12 cellular contexts compared by ENCODE assay signal in the genomic region with DNA sequence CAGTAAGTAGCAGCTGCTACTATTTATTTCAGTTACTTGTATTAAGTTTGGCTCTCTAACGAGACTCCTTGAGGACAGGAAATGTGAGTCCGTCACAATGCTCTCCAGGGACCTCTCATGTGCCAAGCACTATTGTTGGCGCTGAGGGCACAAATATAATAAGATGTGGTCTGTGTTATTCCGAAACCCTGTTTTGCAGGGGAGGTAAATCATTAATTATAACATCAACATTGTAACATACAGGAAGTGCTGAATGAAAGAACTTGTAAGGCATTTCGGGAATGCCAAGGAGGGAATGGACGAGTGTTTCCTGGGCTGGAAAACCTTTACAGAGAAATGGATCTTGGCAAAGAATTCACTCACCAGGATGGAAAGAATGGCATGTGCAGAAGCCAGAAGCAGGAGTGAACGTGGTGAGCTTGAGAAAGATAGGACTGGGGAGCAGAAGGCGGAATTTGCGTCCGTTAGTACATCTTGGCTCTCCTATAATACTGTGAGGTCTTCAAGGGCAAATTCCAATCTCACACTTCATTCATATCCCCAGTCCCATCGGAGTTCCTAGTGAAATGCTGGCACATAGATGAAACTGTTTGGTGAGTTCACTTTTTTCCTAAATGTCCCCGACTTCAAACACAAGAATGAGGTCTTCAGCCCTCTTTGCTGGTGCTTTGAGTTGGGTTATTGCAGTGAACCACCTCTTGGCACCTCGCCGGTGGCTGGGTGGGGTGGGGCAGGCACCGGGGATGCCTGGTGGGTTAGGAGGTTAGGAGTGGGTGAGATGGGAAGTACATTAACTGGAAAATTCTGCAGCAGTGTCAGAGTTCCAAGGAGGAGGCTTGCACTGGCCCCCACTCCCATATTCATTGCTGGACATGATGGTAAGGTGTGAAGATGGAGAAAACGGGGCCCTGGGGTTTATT. TPM values are rescaled to one million over a fixed set of nuclear protein-coding genes. Genes with fewer than 3 reads are reported as not detected.
A peak's percentile ranks its signal among the peaks of the same experiment; 100 is the strongest.
DNase-seq lines count a peak whose midpoint lies in the region; ATAC-seq, FAIRE-seq and TF ChIP-seq lines count a peak whose summit lies in the region.
"Had no signal": no experiment of that assay in that cellular context is flagged by ENCODE, and none has a peak within 500 bp of the region (broad histone marks: within the 10 kb centered on the region; RNA-seq: fewer than 3 reads in every experiment).

No MANE protein-coding gene starts in this region.

- no peaks in the 10 kb centered on the region for H3K27me3 Mint-ChIP-seq in astrocyte (ENCODE audit: low read depth, unreplicated experiment)

- H3K27me3 ChIP-seq in astrocyte (ENCODE audit: insufficient read depth, low read length) (no peaks in the 10 kb centered on the region), stomach (no peaks in the 10 kb centered on the region)

- intact Hi-C loops in stomach (cut with DNase I; ENCODE audit: low total_unique reads) = no loop called here

- TF ChIP-seq CTCF in astrocyte (IDR thresholded peaks at IDR 0.05; ENCODE audit: insufficient read depth, low read depth, low read length) = no peak
- TF ChIP-seq CTCF in stomach (IDR thresholded peaks at IDR 0.05) = no peak

- peaks cover 31% of the 10 kb centered on the region for H3K36me3 Mint-ChIP-seq in astrocyte (ENCODE audit: low read depth, unreplicated experiment)

- H4K20me1 ChIP-seq in astrocyte (ENCODE audit: insufficient read depth, low read length) = no peaks in the 10 kb centered on the region

- peaks cover 23% of the 10 kb centered on the region for H3K4me1 Mint-ChIP-seq in astrocyte (ENCODE audit: low read depth, unreplicated experiment)

- H3K27ac Mint-ChIP-seq in astrocyte (ENCODE audit: unreplicated experiment) = peak overlapping the region; percentile 55

- peak; percentile 64 for FAIRE-seq in astrocyte (lab: Jason Lieb, UNC)
- FAIRE-seq: GM18507 had no signal

- H3K4me3 ChIP-seq in astrocyte (ENCODE audit: insufficient read depth, low read depth, low read length) (no peak overlapping the region), stomach (no peak overlapping the region)

- no peaks in the 10 kb centered on the region for H3K79me2 ChIP-seq in astrocyte (ENCODE audit: insufficient read depth, low read length)

- no peak for TF ChIP-seq POLR2A in stomach (IDR thresholded peaks at IDR 0.05)

- TF ChIP-seq EP300 in stomach (IDR thresholded peaks at IDR 0.05) = no peak

- H3K27ac ChIP-seq in astrocyte (ENCODE audit: low read depth, low read length) = no peak overlapping the region
- peak overlapping the region; percentile 1 to 75 (median 48) for H3K27ac ChIP-seq in stomach

- 28 to 45% (median 36%) methylated on average over 16 of the region's 16 CpGs for WGBS in stomach, 5 donors

- no peaks in the 10 kb centered on the region for H3K9me3 Mint-ChIP-seq in astrocyte (ENCODE audit: unreplicated experiment)
- H3K9me3 Mint-ChIP-seq: mesothelial cell of epicardium had no signal

- no peak overlapping the region for H2AFZ ChIP-seq in astrocyte (ENCODE audit: low read depth, low read length)

- H3K4me1 ChIP-seq in astrocyte (ENCODE audit: insufficient read depth, low read length) (peaks cover 23% of the 10 kb centered on the region), stomach (peaks cover 14 to 28% (median 24%) of the 10 kb centered on the region in 4 donors)

- peak overlapping the region; percentile 12 for H3K9ac ChIP-seq in astrocyte (ENCODE audit: low read length)

- H3K4me2 ChIP-seq in astrocyte (ENCODE audit: low read length) = peak overlapping the region; percentile 69

- ATAC-seq in HG02610 (IDR thresholded peaks at IDR 0.05; ENCODE audit: unreplicated experiment) = no peak
- no peak for ATAC-seq in GM21515 (IDR thresholded peaks at IDR 0.05; ENCODE audit: unreplicated experiment)
- no peak for ATAC-seq in GM19463 (IDR thresholded peaks at IDR 0.05; ENCODE audit: unreplicated experiment)

- H3K9me3 ChIP-seq in astrocyte (ENCODE audit: insufficient read depth, low read depth, low read length) (no peaks in the 10 kb centered on the region), stomach (no peaks in the 10 kb centered on the region)

- DNase-seq in NCI-H2029 (lab: John Stamatoyannopoulos, UW) (peak; percentile 8), NCI-H2029 treated with DMSO at 0.1 percent for 48 hours (lab: John Stamatoyannopoulos, UW) (no peak), astrocyte (ENCODE audit: low read depth) (peak; percentile 84), iris pigment epithelial cell (ENCODE audit: low read depth) (peak; percentile 59), stomach (peak; percentile 57)
- DNase-seq: activated CD4-positive, alpha-beta T cell treated with anti-CD3 and anti-CD28 coated beads, Interleukin-2, amount 50 U/mL, for 4 hours; cortex of kidney had no signal

- H3K4me3 Mint-ChIP-seq in astrocyte (ENCODE audit: unreplicated experiment) = peak overlapping the region; percentile 46
- H3K4me3 Mint-ChIP-seq: mesothelial cell of epicardium had no signal

- peaks cover 3% of the 10 kb centered on the region for H3K36me3 ChIP-seq in astrocyte (ENCODE audit: insufficient read depth, low read length)
- peaks cover 7 to 51% (median 40%) of the 10 kb centered on the region in 4 donors for H3K36me3 ChIP-seq in stomach

RNA-seq across cellular contexts. Expression of gene TAC4, which starts 11.5 kb away (rescaled TPM):
- not detected in 2 replicates for total RNA-seq in astrocyte
- not detected for total RNA-seq in stomach
- polyA plus RNA-seq in stomach = not detected
- total RNA-seq: mesothelial cell of epicardium had no signal

RNA-seq across cellular contexts. Expression of gene KAT7, which starts 47.9 kb away (rescaled TPM):
- total RNA-seq in astrocyte (40.8 and 42.0 TPM in 2 replicates), stomach (10 to 100 TPM in 4 of 5 donors, 1 to 10 TPM in 1; 9.3 to 92.4 (median 31.2) TPM)
- 10 to 100 TPM in 1 of 3 donors, 1 to 10 TPM in 2; 5.0 to 12.7 (median 9.0) TPM for polyA plus RNA-seq in stomach
